Comparison of ENCODE assay signal across 1 cellular context in genomic region chrX:109740076-109740809, GRCh38.
TF ChIP-seq lines count a peak whose summit lies in the region.

No MANE protein-coding gene starts in this region.

TF ChIP-seq in HepG2, 621 proteins besides CTCF, POLR2A, EP300 and RAD21 (continued from another document and continues in another):
- TF ChIP-seq MIER2 (CRISPR knock-in tag; IDR thresholded peaks at IDR 0.05) (no peak), ZNF709 (CRISPR knock-in tag; IDR thresholded peaks at IDR 0.05) (no peak), EHMT2 (IDR thresholded peaks at IDR 0.05; ENCODE audit: borderline replicate concordance, low read depth, low read length) (no peak), DR1 (CRISPR knock-in tag; IDR thresholded peaks at IDR 0.05) (no peak), ZNF530 (CRISPR knock-in tag; IDR thresholded peaks at IDR 0.05; ENCODE audit: low read depth) (no peak), FLYWCH1 (CRISPR knock-in tag; IDR thresholded peaks at IDR 0.05) (no peak), ARID4A (CRISPR knock-in tag; IDR thresholded peaks at IDR 0.05; ENCODE audit: borderline replicate concordance) (no peak), HCFC1 (IDR thresholded peaks at IDR 0.05; ENCODE audit: low read depth, low read length) (no peak), SNAPC4 (CRISPR knock-in tag; IDR thresholded peaks at IDR 0.05) (no peak), THAP8 (CRISPR knock-in tag; IDR thresholded peaks at IDR 0.05; ENCODE audit: borderline replicate concordance) (no peak), SRSF4 (IDR thresholded peaks at IDR 0.05; ENCODE audit: low read depth, low read length, poor library complexity, severe bottlenecking) (no peak), SMYD3 (CRISPR knock-in tag; IDR thresholded peaks at IDR 0.05) (no peak), XRCC5 (optimal IDR thresholded peaks at IDR 0.05; ENCODE audit: low read length) (no peak), ZNF350 (CRISPR knock-in tag; IDR thresholded peaks at IDR 0.05; ENCODE audit: borderline replicate concordance, low read depth) (no peak), SRF (IDR thresholded peaks at IDR 0.05; ENCODE audit: low read depth, low read length) (no peak), ZNF230 (CRISPR knock-in tag; IDR thresholded peaks at IDR 0.05) (no peak), TSC22D2 (CRISPR knock-in tag; IDR thresholded peaks at IDR 0.05; ENCODE audit: borderline replicate concordance) (no peak), REST (IDR thresholded peaks at IDR 0.05; ENCODE audit: borderline replicate concordance in 1 of 2, low read depth in 1 of 2, low read length in 2 of 2) (peak in 1 of 2 experiments; percentile 84; a peak in 2 of 4 replicates), RBM39 (IDR thresholded peaks at IDR 0.05; ENCODE audit: low read depth, low read length, poor library complexity, severe bottlenecking) (no peak), ZFX (CRISPR knock-in tag; IDR thresholded peaks at IDR 0.05; ENCODE audit: low read depth) (0 out of 2 replicates have a peak, but pooled peaks have one; percentile 40), PRDM10 (CRISPR knock-in tag; IDR thresholded peaks at IDR 0.05; ENCODE audit: low read depth) (no peak), TCF7L2 (IDR thresholded peaks at IDR 0.05; ENCODE audit: low read depth, low read length) (peak; percentile 71), ZBTB7A (CRISPR knock-in tag; IDR thresholded peaks at IDR 0.05) (peak; percentile 34; the same call in 1 of the 2 replicates), SOX6 (IDR thresholded peaks at IDR 0.05) (no peak), SOX6 (CRISPR knock-in tag; IDR thresholded peaks at IDR 0.05) (peak; percentile 92), ZFP91 (CRISPR knock-in tag; IDR thresholded peaks at IDR 0.05; ENCODE audit: borderline replicate concordance) (no peak; the same call in 1 of the 2 replicates), CCAR2 (optimal IDR thresholded peaks at IDR 0.05; ENCODE audit: low read depth, low read length) (no peak), ZNF432 (CRISPR knock-in tag; IDR thresholded peaks at IDR 0.05; ENCODE audit: borderline replicate concordance) (no peak), RARG (CRISPR knock-in tag; IDR thresholded peaks at IDR 0.05; ENCODE audit: low read depth) (no peak), GABPA (IDR thresholded peaks at IDR 0.05; ENCODE audit: low read depth, low read length) (no peak), GABPA (CRISPR knock-in tag; IDR thresholded peaks at IDR 0.05; ENCODE audit: low read depth) (no peak), HDAC6 (IDR thresholded peaks at IDR 0.05; ENCODE audit: low read depth, low read length) (no peak), ZNF652 (CRISPR knock-in tag; IDR thresholded peaks at IDR 0.05; ENCODE audit: borderline replicate concordance, low read depth) (no peak; the same call in 1 of the 2 replicates), ZNF30 (CRISPR knock-in tag; IDR thresholded peaks at IDR 0.05) (no peak), PHB2 (IDR thresholded peaks at IDR 0.05; ENCODE audit: partially characterized antibody) (no peak), MED13 (CRISPR knock-in tag; IDR thresholded peaks at IDR 0.05) (peak; percentile 99), ZFAT (CRISPR knock-in tag; conservative IDR thresholded peaks at IDR 0.05) (no peak), ZFP90 (CRISPR knock-in tag; IDR thresholded peaks at IDR 0.05; ENCODE audit: borderline replicate concordance) (no peak), ATF5 (CRISPR knock-in tag; IDR thresholded peaks at IDR 0.05; ENCODE audit: low read depth) (no peak), PAF1 (CRISPR knock-in tag; IDR thresholded peaks at IDR 0.05) (no peak), RFX5 (IDR thresholded peaks at IDR 0.05; ENCODE audit: low read depth, low read length) (no peak), ZNF569 (CRISPR knock-in tag; IDR thresholded peaks at IDR 0.05; ENCODE audit: borderline replicate concordance) (no peak), TCF7 (IDR thresholded peaks at IDR 0.05; ENCODE audit: low read depth) (peak; percentile 96), SRSF9 (IDR thresholded peaks at IDR 0.05; ENCODE audit: borderline replicate concordance, insufficient read depth, low read depth, low read length, poor library complexity, severe bottlenecking) (no peak)
